In the genomic region with DNA sequence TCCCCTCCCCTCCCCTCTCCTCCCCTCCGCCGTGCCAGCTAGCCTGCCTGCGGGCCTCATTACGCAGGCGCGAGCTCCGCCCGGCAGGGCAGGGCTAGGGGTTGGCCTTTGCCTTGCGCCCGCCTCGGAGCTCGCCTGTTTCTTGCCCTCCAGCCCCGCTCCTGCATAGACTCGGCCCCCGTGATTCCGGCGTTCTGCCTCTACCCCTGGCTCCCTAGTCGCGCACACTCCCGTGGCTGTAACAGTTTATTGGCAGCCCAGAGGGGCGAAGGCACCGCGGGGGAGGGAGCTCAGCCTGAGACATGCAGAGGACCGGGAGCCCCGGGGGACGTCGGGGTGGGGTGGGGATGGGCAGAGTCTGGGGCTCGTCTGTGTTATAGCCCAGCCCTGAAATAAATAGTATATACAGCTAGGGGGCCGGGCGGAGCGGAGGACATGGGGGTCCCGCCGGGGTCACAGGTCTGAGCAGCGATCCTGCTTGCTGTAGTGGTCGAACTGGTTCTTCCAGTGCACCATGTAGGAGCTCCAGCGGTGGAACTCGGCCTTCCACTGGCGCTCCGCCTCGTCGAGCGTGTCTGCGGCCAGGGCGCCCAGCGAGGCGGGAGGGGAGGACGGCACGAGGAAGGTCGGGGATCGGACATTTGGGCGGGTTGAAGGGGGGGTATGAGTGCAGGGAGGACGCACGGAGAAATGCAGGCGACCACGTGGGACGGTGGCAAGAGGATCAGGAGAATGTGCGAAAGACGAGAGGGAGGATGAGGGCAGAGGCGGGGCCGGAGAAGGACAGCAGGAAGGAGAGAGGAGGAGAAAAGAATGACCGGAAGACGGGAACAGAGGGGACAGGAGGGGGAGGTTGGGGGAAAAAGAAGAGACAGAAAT, we compare ENCODE assay signal across 1 cellular context.
A peak's percentile ranks its signal among the peaks of the same experiment; 100 is the strongest.
TF ChIP-seq lines count a peak whose summit lies in the region.

No MANE protein-coding gene starts in this region.

TF ChIP-seq in K562, 482 proteins besides CTCF, POLR2A, EP300 and RAD21 (continued from another document and continues in another):
- TF ChIP-seq, protein P1, sequence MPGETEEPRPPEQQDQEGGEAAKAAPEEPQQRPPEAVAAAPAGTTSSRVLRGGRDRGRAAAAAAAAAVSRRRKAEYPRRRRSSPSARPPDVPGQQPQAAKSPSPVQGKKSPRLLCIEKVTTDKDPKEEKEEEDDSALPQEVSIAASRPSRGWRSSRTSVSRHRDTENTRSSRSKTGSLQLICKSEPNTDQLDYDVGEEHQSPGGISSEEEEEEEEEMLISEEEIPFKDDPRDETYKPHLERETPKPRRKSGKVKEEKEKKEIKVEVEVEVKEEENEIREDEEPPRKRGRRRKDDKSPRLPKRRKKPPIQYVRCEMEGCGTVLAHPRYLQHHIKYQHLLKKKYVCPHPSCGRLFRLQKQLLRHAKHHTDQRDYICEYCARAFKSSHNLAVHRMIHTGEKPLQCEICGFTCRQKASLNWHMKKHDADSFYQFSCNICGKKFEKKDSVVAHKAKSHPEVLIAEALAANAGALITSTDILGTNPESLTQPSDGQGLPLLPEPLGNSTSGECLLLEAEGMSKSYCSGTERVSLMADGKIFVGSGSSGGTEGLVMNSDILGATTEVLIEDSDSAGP (CRISPR knock-in tag; IDR thresholded peaks at IDR 0.05), result no peak
- TF ChIP-seq CHCHD3 (CRISPR knock-in tag; IDR thresholded peaks at IDR 0.05) (no peak), ZNF263 (CRISPR knock-in tag; IDR thresholded peaks at IDR 0.05; ENCODE audit: borderline replicate concordance) (peak; percentile 95), ZNF124 (CRISPR knock-in tag; IDR thresholded peaks at IDR 0.05) (no peak), DLX4 (CRISPR knock-in tag; IDR thresholded peaks at IDR 0.05) (no peak), ZNF41 (CRISPR knock-in tag; conservative IDR thresholded peaks at IDR 0.05) (no peak), HNRNPUL1 (IDR thresholded peaks at IDR 0.05; ENCODE audit: low read length) (no peak), CHD1 (IDR thresholded peaks at IDR 0.05; ENCODE audit: low read length) (peak; percentile 68), ZNF175 (CRISPR knock-in tag; IDR thresholded peaks at IDR 0.05; ENCODE audit: low read depth) (no peak; the same call in 1 of the 2 replicates), BRF1 (IDR thresholded peaks at IDR 0.05; ENCODE audit: borderline replicate concordance, extremely low read depth, insufficient read length) (no peak), ZNF518B (CRISPR knock-in tag; IDR thresholded peaks at IDR 0.05) (no peak), ZNF24 (IDR thresholded peaks at IDR 0.05) (0 out of 2 replicates have a peak, but pooled peaks have one; percentile 22), MNT (conservative IDR thresholded peaks at IDR 0.05) (peak; percentile 92 to 94), RFX7 (CRISPR knock-in tag; IDR thresholded peaks at IDR 0.05) (no peak), RBFOX2 (IDR thresholded peaks at IDR 0.05; ENCODE audit: low read depth, low read length) (peak; percentile 85), NFATC3 (IDR thresholded peaks at IDR 0.05) (no peak), TBL1XR1 (IDR thresholded peaks at IDR 0.05; ENCODE audit: low read length in 2 of 2) (no peak), SP2 (IDR thresholded peaks at IDR 0.05; ENCODE audit: extremely low read depth, low read depth, low read length, poor library complexity, severe bottlenecking) (no peak), ZFPM2 (CRISPR knock-in tag; IDR thresholded peaks at IDR 0.05) (no peak), STAT5A (IDR thresholded peaks at IDR 0.05; ENCODE audit: borderline replicate concordance, low read length) (no peak), CEBPB (tag; IDR thresholded peaks at IDR 0.05) (no peak), RFX5 (IDR thresholded peaks at IDR 0.05; ENCODE audit: low read depth, low read length) (no peak), NR2C2 (CRISPR knock-in tag; IDR thresholded peaks at IDR 0.05) (no peak), NR2C2 (tag; IDR thresholded peaks at IDR 0.05) (peak; percentile 46; the same call in 1 of the 2 replicates), ASH1L (IDR thresholded peaks at IDR 0.05; ENCODE audit: borderline replicate concordance, low read depth, partially characterized antibody) (peak; percentile 62), TEAD2 (tag; IDR thresholded peaks at IDR 0.05) (no peak), ZNF311 (CRISPR knock-in tag; IDR thresholded peaks at IDR 0.05) (no peak), MCM3 (IDR thresholded peaks at IDR 0.05) (no peak), ADNP (tag; IDR thresholded peaks at IDR 0.05) (no peak), ZNF707 (CRISPR knock-in tag; conservative IDR thresholded peaks at IDR 0.05) (no peak), MTA3 (IDR thresholded peaks at IDR 0.05; ENCODE audit: borderline replicate concordance) (peak; percentile 48; the same call in 1 of the 2 replicates), TAF15 (IDR thresholded peaks at IDR 0.05; ENCODE audit: low read depth, low read length) (no peak), SNAPC5 (CRISPR knock-in tag; IDR thresholded peaks at IDR 0.05) (no peak), PHF20 (IDR thresholded peaks at IDR 0.05; ENCODE audit: partially characterized antibody) (peak; percentile 77), SAFB2 (IDR thresholded peaks at IDR 0.05; ENCODE audit: borderline replicate concordance, low read depth, low read length, severe bottlenecking) (no peak), HLTF (IDR thresholded peaks at IDR 0.05) (peak; percentile 93), RNF2 (IDR thresholded peaks at IDR 0.05) (peak; percentile 73), GATA2 (CRISPR knock-in tag; IDR thresholded peaks at IDR 0.05) (no peak), SMAD2 (IDR thresholded peaks at IDR 0.05; ENCODE audit: low read depth, low read length) (no peak), PRPF4 (IDR thresholded peaks at IDR 0.05; ENCODE audit: insufficient read depth, low read depth, low read length, poor library complexity, severe bottlenecking) (peak; percentile 39), CBX8 (IDR thresholded peaks at IDR 0.05; ENCODE audit: borderline replicate concordance, extremely low read depth, low read depth, low read length, poor library complexity, severe bottlenecking) (no peak), NRF1 (conservative IDR thresholded peaks at IDR 0.05 in 1 of 2, IDR thresholded peaks at IDR 0.05 in 1 of 2) (peak; percentile 91 to 93), ZNF644 (tag; IDR thresholded peaks at IDR 0.05; ENCODE audit: low read depth) (no peak), MBD2 (IDR thresholded peaks at IDR 0.05; ENCODE audit: borderline replicate concordance, low read depth) (peak; percentile 75), HMG20A (CRISPR knock-in tag; conservative IDR thresholded peaks at IDR 0.05) (no peak)
- TF ChIP-seq, protein P2, sequence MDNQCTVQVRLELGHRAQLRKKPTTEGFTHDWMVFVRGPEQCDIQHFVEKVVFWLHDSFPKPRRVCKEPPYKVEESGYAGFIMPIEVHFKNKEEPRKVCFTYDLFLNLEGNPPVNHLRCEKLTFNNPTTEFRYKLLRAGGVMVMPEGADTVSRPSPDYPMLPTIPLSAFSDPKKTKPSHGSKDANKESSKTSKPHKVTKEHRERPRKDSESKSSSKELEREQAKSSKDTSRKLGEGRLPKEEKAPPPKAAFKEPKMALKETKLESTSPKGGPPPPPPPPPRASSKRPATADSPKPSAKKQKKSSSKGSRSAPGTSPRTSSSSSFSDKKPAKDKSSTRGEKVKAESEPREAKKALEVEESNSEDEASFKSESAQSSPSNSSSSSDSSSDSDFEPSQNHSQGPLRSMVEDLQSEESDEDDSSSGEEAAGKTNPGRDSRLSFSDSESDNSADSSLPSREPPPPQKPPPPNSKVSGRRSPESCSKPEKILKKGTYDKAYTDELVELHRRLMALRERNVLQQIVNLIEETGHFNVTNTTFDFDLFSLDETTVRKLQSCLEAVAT (IDR thresholded peaks at IDR 0.05), result peak; percentile 91 to 93
- TF ChIP-seq, protein P3, sequence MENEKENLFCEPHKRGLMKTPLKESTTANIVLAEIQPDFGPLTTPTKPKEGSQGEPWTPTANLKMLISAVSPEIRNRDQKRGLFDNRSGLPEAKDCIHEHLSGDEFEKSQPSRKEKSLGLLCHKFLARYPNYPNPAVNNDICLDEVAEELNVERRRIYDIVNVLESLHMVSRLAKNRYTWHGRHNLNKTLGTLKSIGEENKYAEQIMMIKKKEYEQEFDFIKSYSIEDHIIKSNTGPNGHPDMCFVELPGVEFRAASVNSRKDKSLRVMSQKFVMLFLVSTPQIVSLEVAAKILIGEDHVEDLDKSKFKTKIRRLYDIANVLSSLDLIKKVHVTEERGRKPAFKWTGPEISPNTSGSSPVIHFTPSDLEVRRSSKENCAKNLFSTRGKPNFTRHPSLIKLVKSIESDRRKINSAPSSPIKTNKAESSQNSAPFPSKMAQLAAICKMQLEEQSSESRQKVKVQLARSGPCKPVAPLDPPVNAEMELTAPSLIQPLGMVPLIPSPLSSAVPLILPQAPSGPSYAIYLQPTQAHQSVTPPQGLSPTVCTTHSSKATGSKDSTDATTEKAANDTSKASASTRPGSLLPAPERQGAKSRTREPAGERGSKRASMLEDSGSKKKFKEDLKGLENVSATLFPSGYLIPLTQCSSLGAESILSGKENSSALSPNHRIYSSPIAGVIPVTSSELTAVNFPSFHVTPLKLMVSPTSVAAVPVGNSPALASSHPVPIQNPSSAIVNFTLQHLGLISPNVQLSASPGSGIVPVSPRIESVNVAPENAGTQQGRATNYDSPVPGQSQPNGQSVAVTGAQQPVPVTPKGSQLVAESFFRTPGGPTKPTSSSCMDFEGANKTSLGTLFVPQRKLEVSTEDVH (IDR thresholded peaks at IDR 0.05; ENCODE audit: low read depth, partially characterized antibody), result peak; percentile 62
- TF ChIP-seq, protein P4, sequence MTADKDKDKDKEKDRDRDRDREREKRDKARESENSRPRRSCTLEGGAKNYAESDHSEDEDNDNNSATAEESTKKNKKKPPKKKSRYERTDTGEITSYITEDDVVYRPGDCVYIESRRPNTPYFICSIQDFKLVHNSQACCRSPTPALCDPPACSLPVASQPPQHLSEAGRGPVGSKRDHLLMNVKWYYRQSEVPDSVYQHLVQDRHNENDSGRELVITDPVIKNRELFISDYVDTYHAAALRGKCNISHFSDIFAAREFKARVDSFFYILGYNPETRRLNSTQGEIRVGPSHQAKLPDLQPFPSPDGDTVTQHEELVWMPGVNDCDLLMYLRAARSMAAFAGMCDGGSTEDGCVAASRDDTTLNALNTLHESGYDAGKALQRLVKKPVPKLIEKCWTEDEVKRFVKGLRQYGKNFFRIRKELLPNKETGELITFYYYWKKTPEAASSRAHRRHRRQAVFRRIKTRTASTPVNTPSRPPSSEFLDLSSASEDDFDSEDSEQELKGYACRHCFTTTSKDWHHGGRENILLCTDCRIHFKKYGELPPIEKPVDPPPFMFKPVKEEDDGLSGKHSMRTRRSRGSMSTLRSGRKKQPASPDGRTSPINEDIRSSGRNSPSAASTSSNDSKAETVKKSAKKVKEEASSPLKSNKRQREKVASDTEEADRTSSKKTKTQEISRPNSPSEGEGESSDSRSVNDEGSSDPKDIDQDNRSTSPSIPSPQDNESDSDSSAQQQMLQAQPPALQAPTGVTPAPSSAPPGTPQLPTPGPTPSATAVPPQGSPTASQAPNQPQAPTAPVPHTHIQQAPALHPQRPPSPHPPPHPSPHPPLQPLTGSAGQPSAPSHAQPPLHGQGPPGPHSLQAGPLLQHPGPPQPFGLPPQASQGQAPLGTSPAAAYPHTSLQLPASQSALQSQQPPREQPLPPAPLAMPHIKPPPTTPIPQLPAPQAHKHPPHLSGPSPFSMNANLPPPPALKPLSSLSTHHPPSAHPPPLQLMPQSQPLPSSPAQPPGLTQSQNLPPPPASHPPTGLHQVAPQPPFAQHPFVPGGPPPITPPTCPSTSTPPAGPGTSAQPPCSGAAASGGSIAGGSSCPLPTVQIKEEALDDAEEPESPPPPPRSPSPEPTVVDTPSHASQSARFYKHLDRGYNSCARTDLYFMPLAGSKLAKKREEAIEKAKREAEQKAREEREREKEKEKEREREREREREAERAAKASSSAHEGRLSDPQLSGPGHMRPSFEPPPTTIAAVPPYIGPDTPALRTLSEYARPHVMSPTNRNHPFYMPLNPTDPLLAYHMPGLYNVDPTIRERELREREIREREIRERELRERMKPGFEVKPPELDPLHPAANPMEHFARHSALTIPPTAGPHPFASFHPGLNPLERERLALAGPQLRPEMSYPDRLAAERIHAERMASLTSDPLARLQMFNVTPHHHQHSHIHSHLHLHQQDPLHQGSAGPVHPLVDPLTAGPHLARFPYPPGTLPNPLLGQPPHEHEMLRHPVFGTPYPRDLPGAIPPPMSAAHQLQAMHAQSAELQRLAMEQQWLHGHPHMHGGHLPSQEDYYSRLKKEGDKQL (CRISPR knock-in tag; IDR thresholded peaks at IDR 0.05; ENCODE audit: borderline replicate concordance), result no peak
